In genomic region chr16:18925306-18926188, GRCh38 we compare ENCODE assay signal across 8 cellular contexts. TPM values are rescaled to one million over a fixed set of nuclear protein-coding genes. Genes with fewer than 3 reads are reported as not detected.
A peak's percentile ranks its signal among the peaks of the same experiment; 100 is the strongest.
DNase-seq lines count a peak whose midpoint lies in the region; ATAC-seq lines count a peak whose summit lies in the region.
"Not testable (repeated sequence)": the region's sequence is repeated elsewhere in the genome, so short reads cannot be mapped to it uniquely, and the experiment has no call there.

No MANE protein-coding gene starts in this region.

- peak overlapping the region; percentile 89 to 99 (median 96) for H3K4me3 Mint-ChIP-seq in CD4-positive, alpha-beta memory T cell
- peak overlapping the region; percentile 90 for H3K4me3 Mint-ChIP-seq in activated T-helper 1 cell treated with anti-CD3 and anti-CD28 coated beads, Interleukin-12 subunit alpha, Interleukin-12 subunit beta, Interleukin-2, Interleukin-4 antibody, amounts not matched to agents 30 ng/mL and 10 ng/mL and 1 ng/mL, durations not matched to agents 14 hours and 24 hours and 36 hours

- H3K9me3 ChIP-seq in CD4-positive, alpha-beta memory T cell (ENCODE audit: control insufficient read depth in 1 of 2, low read length in 2 of 2); mucosa of stomach (ENCODE audit: control insufficient read depth, low read length): not testable (repeated sequence)

- H3K4me1 ChIP-seq in CD4-positive, alpha-beta memory T cell (ENCODE audit: insufficient read depth, low read length): peaks cover 37% of the 10 kb centered on the region
- H3K4me1 ChIP-seq in mucosa of stomach (ENCODE audit: control insufficient read depth, insufficient read depth, low read length): not testable (repeated sequence)

- CTCF ChIA-PET in CD4-positive, alpha-beta memory T cell (lab: Charles Lee; ENCODE audit: partially characterized antibody): interaction anchor here (1.2 kb wide), 1 partner anchor 124 kb away, joined by 6 read pairs; the partner anchor contains the start of gene ARL6IP1

- intact Hi-C loops in CD4-positive, alpha-beta memory T cell (cut with micrococcal nuclease): loop anchor here (1.0 to 10.0 kb wide), 7 partner anchors 21 to 1817 kb away; partner anchors contain the start of genes ARL6IP1, CCP110, COQ7 and GDE1
- intact Hi-C loops in activated T-helper 1 cell treated with anti-CD3 and anti-CD28 coated beads, Interleukin-12 subunit alpha, Interleukin-12 subunit beta, Interleukin-2, Interleukin-4 antibody, amounts not matched to agents 30 ng/mL and 10 ng/mL and 1 ng/mL, durations not matched to agents 14 hours and 24 hours and 36 hours (cut with micrococcal nuclease): loop anchor here (1.0 to 5.0 kb wide), 7 partner anchors 21 to 367 kb away; partner anchors contain the start of genes ARL6IP1, COQ7 and RPS15A

- not testable (repeated sequence) for H3K36me3 Mint-ChIP-seq in CD4-positive, alpha-beta memory T cell
- peaks cover 12% of the 10 kb centered on the region for H3K36me3 Mint-ChIP-seq in activated T-helper 1 cell treated with anti-CD3 and anti-CD28 coated beads, Interleukin-12 subunit alpha, Interleukin-12 subunit beta, Interleukin-2, Interleukin-4 antibody, amounts not matched to agents 30 ng/mL and 10 ng/mL and 1 ng/mL, durations not matched to agents 14 hours and 24 hours and 36 hours (ENCODE audit: low read depth)

- H3K9ac ChIP-seq in mucosa of stomach (ENCODE audit: low read length): peak overlapping the region; percentile 81

- DNase-seq in CD4-positive, alpha-beta memory T cell: peak; percentile 64 to 79 (median 69)
- peak; percentile 77 for DNase-seq in RPMI8226
- peak; percentile 76 for DNase-seq in activated T-helper 1 cell treated with anti-CD3 and anti-CD28 coated beads, Interleukin-12 subunit alpha, Interleukin-12 subunit beta, Interleukin-2, Interleukin-4 antibody, amounts not matched to agents 30 ng/mL and 10 ng/mL and 1 ng/mL, durations not matched to agents 14 hours and 24 hours and 36 hours (ENCODE audit: low spot score)
- DNase-seq in stimulated activated CD8-positive, alpha-beta memory T cell treated with anti-CD3 and anti-CD28 coated beads, Interleukin-12 subunit alpha, Interleukin-12 subunit beta, amount 100 ng/mL, for 4 hours (ENCODE audit: low read depth): peak; percentile 55

- H3K27me3 Mint-ChIP-seq in CD4-positive, alpha-beta memory T cell; activated T-helper 1 cell treated with anti-CD3 and anti-CD28 coated beads, Interleukin-12 subunit alpha, Interleukin-12 subunit beta, Interleukin-2, Interleukin-4 antibody, amounts not matched to agents 30 ng/mL and 10 ng/mL and 1 ng/mL, durations not matched to agents 14 hours and 24 hours and 36 hours (ENCODE audit: insufficient read depth): not testable (repeated sequence)

- POLR2A ChIA-PET in CD4-positive, alpha-beta memory T cell (lab: Charles Lee; ENCODE audit: partially characterized antibody): interaction anchor here (0.7 to 2.1 kb wide), 6 partner anchors 15 to 595 kb away, joined by 3 to 10 read pairs (median 4); partner anchors contain the start of genes ARL6IP1 and RPS15A

- H3K36me3 ChIP-seq in CD4-positive, alpha-beta memory T cell (ENCODE audit: insufficient read depth, low read length); mucosa of stomach (ENCODE audit: control insufficient read depth, insufficient read depth, low read length): not testable (repeated sequence)

- not testable (repeated sequence) for H3K27me3 ChIP-seq in CD4-positive, alpha-beta memory T cell (ENCODE audit: insufficient read depth, low read length); mucosa of stomach (ENCODE audit: control insufficient read depth, insufficient read depth, low read length)

- not testable (repeated sequence) for H3K9me3 Mint-ChIP-seq in CD4-positive, alpha-beta memory T cell; activated T-helper 1 cell treated with anti-CD3 and anti-CD28 coated beads, Interleukin-12 subunit alpha, Interleukin-12 subunit beta, Interleukin-2, Interleukin-4 antibody, amounts not matched to agents 30 ng/mL and 10 ng/mL and 1 ng/mL, durations not matched to agents 14 hours and 24 hours and 36 hours

- peaks cover 16 to 51% (median 36%) of the 10 kb centered on the region in 4 donors for H3K4me1 Mint-ChIP-seq in CD4-positive, alpha-beta memory T cell
- peaks cover 31% of the 10 kb centered on the region for H3K4me1 Mint-ChIP-seq in activated T-helper 1 cell treated with anti-CD3 and anti-CD28 coated beads, Interleukin-12 subunit alpha, Interleukin-12 subunit beta, Interleukin-2, Interleukin-4 antibody, amounts not matched to agents 30 ng/mL and 10 ng/mL and 1 ng/mL, durations not matched to agents 14 hours and 24 hours and 36 hours (ENCODE audit: low read depth)

- H3K4me3 ChIP-seq in CD4-positive, alpha-beta memory T cell (ENCODE audit: low read length in 2 of 2): peak overlapping the region; percentile 62 to 65
- not testable (repeated sequence) for H3K4me3 ChIP-seq in mucosa of stomach (ENCODE audit: low read length)

- H3K27ac ChIP-seq in CD4-positive, alpha-beta memory T cell (ENCODE audit: low read depth, low read length): peak overlapping the region; percentile 69

- ATAC-seq in GM21515 (IDR thresholded peaks at IDR 0.05; ENCODE audit: unreplicated experiment) (peak; percentile 40), HG03565 (IDR thresholded peaks at IDR 0.05; ENCODE audit: unreplicated experiment) (peak; percentile 28), esophagus mucosa (peak; percentile 74)

- H3K27ac Mint-ChIP-seq in CD4-positive, alpha-beta memory T cell: peak overlapping the region; percentile 82 to 99 (median 94)
- H3K27ac Mint-ChIP-seq in activated T-helper 1 cell treated with anti-CD3 and anti-CD28 coated beads, Interleukin-12 subunit alpha, Interleukin-12 subunit beta, Interleukin-2, Interleukin-4 antibody, amounts not matched to agents 30 ng/mL and 10 ng/mL and 1 ng/mL, durations not matched to agents 14 hours and 24 hours and 36 hours: peak overlapping the region; percentile 95

RNA-seq across cellular contexts. Expression of gene SMG1, which starts 0.7 kb away (rescaled TPM):
- total RNA-seq in CD4-positive, alpha-beta memory T cell: 100 to 1,000 TPM; 170 to 177 TPM
- polyA plus RNA-seq in CD4-positive, alpha-beta memory T cell: 10 to 100 TPM in 1 of 2 donors, 1 to 10 TPM in 1; 5.4 to 19.0 TPM
- total RNA-seq in activated T-helper 1 cell treated with anti-CD3 and anti-CD28 coated beads, Interleukin-12 subunit alpha, Interleukin-12 subunit beta, Interleukin-2, Interleukin-4 antibody, amounts not matched to agents 30 ng/mL and 10 ng/mL and 1 ng/mL, durations not matched to agents 14 hours and 24 hours and 36 hours: 139 and 150 TPM in 2 replicates
- 49.5 TPM for total RNA-seq in esophagus mucosa

RNA-seq across cellular contexts. Expression of gene TMC7, which starts 58.2 kb away (rescaled TPM):
- total RNA-seq in CD4-positive, alpha-beta memory T cell: not detected
- polyA plus RNA-seq in CD4-positive, alpha-beta memory T cell: not detected
- total RNA-seq in activated T-helper 1 cell treated with anti-CD3 and anti-CD28 coated beads, Interleukin-12 subunit alpha, Interleukin-12 subunit beta, Interleukin-2, Interleukin-4 antibody, amounts not matched to agents 30 ng/mL and 10 ng/mL and 1 ng/mL, durations not matched to agents 14 hours and 24 hours and 36 hours: 0.05 TPM in 1 of 2 replicates, not detected in the other
- total RNA-seq in esophagus mucosa: 0.72 TPM
